In genomic region chr1:220747426-220748090, GRCh38 we compare ENCODE assay signal across 8 cellular contexts. TPM values are rescaled to one million over a fixed set of nuclear protein-coding genes. Genes with fewer than 3 reads are reported as not detected.
DNase-seq lines count a peak whose midpoint lies in the region; ATAC-seq and TF ChIP-seq lines count a peak whose summit lies in the region.

No MANE protein-coding gene starts in this region.

- H3K4me3 Mint-ChIP-seq in activated CD4-positive, alpha-beta memory T cell treated with anti-CD3 and anti-CD28 coated beads for 36 hours = peak overlapping the region; percentile 53
- H3K4me3 Mint-ChIP-seq in activated CD4-positive, alpha-beta memory T cell treated with anti-CD3 and anti-CD28 coated beads, Interleukin-2, amount 10 ng/mL, durations not matched to agents 7 days and 5 days = no peak overlapping the region

- ATAC-seq in left lung = peak; percentile 4
- peak; percentile 14 for ATAC-seq in thoracic aorta (ENCODE audit: insufficient number of reproducible peaks, low FRiP score, low read depth)

- H3K9me3 ChIP-seq in ascending aorta (no peaks in the 10 kb centered on the region), left lung (no peaks in the 10 kb centered on the region), thoracic aorta (no peaks in the 10 kb centered on the region)

- H3K27ac ChIP-seq in ascending aorta (peak overlapping the region; percentile 87 to 89), left lung (peak overlapping the region; percentile 84 to 91), thoracic aorta (peak overlapping the region; percentile 82 to 84)

- H3K4me3 ChIP-seq in ascending aorta (peak overlapping the region; percentile 94 to 95), left lung (peak overlapping the region; percentile 65 to 66), thoracic aorta (peak overlapping the region; percentile 77)

- H3K4me1 ChIP-seq in ascending aorta = peaks cover 0 to 28% of the 10 kb centered on the region in 2 donors
- peaks cover 11 to 35% of the 10 kb centered on the region in 2 donors for H3K4me1 ChIP-seq in left lung
- peaks cover 11 to 46% of the 10 kb centered on the region in 2 donors for H3K4me1 ChIP-seq in thoracic aorta (ENCODE audit: control insufficient read depth in 1 of 2, low read depth in 2 of 2)

- CTCF ChIA-PET in activated CD4-positive, alpha-beta memory T cell treated with anti-CD3 and anti-CD28 coated beads for 36 hours (lab: Charles Lee) = interaction anchor here (1.5 to 2.8 kb wide), 2 partner anchors 14 to 28 kb away, joined by 4 to 8 read pairs; no protein-coding TSS in a partner anchor
- CTCF ChIA-PET in activated CD4-positive, alpha-beta memory T cell treated with anti-CD3 and anti-CD28 coated beads, Interleukin-2, amount 10 ng/mL, durations not matched to agents 7 days and 5 days (lab: Charles Lee) = interaction anchor here (1.1 to 4.5 kb wide), 2 partner anchors 14 to 25 kb away, joined by 3 to 26 read pairs; no protein-coding TSS in a partner anchor

- no peak overlapping the region for H3K27ac Mint-ChIP-seq in activated CD4-positive, alpha-beta memory T cell treated with anti-CD3 and anti-CD28 coated beads for 36 hours
- no peak overlapping the region for H3K27ac Mint-ChIP-seq in activated CD4-positive, alpha-beta memory T cell treated with anti-CD3 and anti-CD28 coated beads, Interleukin-2, amount 10 ng/mL, durations not matched to agents 7 days and 5 days

- peaks cover 4% of the 10 kb centered on the region for H3K4me1 Mint-ChIP-seq in activated CD4-positive, alpha-beta memory T cell treated with anti-CD3 and anti-CD28 coated beads for 36 hours (ENCODE audit: low read depth)
- peaks cover 3% of the 10 kb centered on the region for H3K4me1 Mint-ChIP-seq in activated CD4-positive, alpha-beta memory T cell treated with anti-CD3 and anti-CD28 coated beads, Interleukin-2, amount 10 ng/mL, durations not matched to agents 7 days and 5 days

- intact Hi-C loops in activated CD4-positive, alpha-beta memory T cell treated with anti-CD3 and anti-CD28 coated beads for 36 hours (cut with micrococcal nuclease) = no loop called here
- intact Hi-C loops in ascending aorta (cut with DNase I) (loop anchor here (2.0 to 10.0 kb wide), 2 partner anchors 15 to 127 kb away; partner anchors contain the start of gene HLX), left lung (cut with DNase I) (no loop called here)

- POLR2A ChIA-PET in activated CD4-positive, alpha-beta memory T cell treated with anti-CD3 and anti-CD28 coated beads for 36 hours (lab: Charles Lee) = no interaction called here
- POLR2A ChIA-PET in activated CD4-positive, alpha-beta memory T cell treated with anti-CD3 and anti-CD28 coated beads, Interleukin-2, amount 10 ng/mL, durations not matched to agents 7 days and 5 days (lab: Charles Lee) = no interaction called here

- TF ChIP-seq CTCF in ascending aorta (IDR thresholded peaks at IDR 0.05) (no peak), left lung (IDR thresholded peaks at IDR 0.05) (no peak), thoracic aorta (IDR thresholded peaks at IDR 0.05) (no peak)

- H3K27me3 ChIP-seq in ascending aorta (no peaks in the 10 kb centered on the region), left lung (peaks cover 0 to 24% of the 10 kb centered on the region in 2 donors), thoracic aorta (replicated peaks; ENCODE audit: insufficient read depth) (no peaks in the 10 kb centered on the region)

- peaks cover 56% of the 10 kb centered on the region for H3K27me3 Mint-ChIP-seq in activated CD4-positive, alpha-beta memory T cell treated with anti-CD3 and anti-CD28 coated beads for 36 hours
- H3K27me3 Mint-ChIP-seq in activated CD4-positive, alpha-beta memory T cell treated with anti-CD3 and anti-CD28 coated beads, Interleukin-2, amount 10 ng/mL, durations not matched to agents 7 days and 5 days = peaks cover 48% of the 10 kb centered on the region

- no peaks in the 10 kb centered on the region for H3K36me3 ChIP-seq in ascending aorta
- H3K36me3 ChIP-seq in left lung = no peaks in the 10 kb centered on the region
- no peaks in the 10 kb centered on the region for H3K36me3 ChIP-seq in thoracic aorta

- H3K9me3 Mint-ChIP-seq in activated CD4-positive, alpha-beta memory T cell treated with anti-CD3 and anti-CD28 coated beads for 36 hours = no peaks in the 10 kb centered on the region
- H3K9me3 Mint-ChIP-seq in activated CD4-positive, alpha-beta memory T cell treated with anti-CD3 and anti-CD28 coated beads, Interleukin-2, amount 10 ng/mL, durations not matched to agents 7 days and 5 days = no peaks in the 10 kb centered on the region

- no peak for DNase-seq in activated CD4-positive, alpha-beta memory T cell treated with anti-CD3 and anti-CD28 coated beads for 36 hours
- DNase-seq in activated CD4-positive, alpha-beta memory T cell treated with anti-CD3 and anti-CD28 coated beads, Interleukin-2, amount 10 ng/mL, durations not matched to agents 7 days and 5 days = no peak
- DNase-seq in ascending aorta (ENCODE audit: low spot score in 2 of 2) = no peak
- DNase-seq in left lung = no peak
- DNase-seq in thoracic aorta (ENCODE audit: low spot score) = no peak
- no peak for DNase-seq in cortex of kidney (lab: John Stamatoyannopoulos, UW)
- DNase-seq in NCI-H2227 treated with DMSO at 0.1 percent for 48 hours (lab: John Stamatoyannopoulos, UW) = no peak
- DNase-seq in middle frontal gyrus (ENCODE audit: extremely low spot score, low spot score) = no peak

- H3K36me3 Mint-ChIP-seq in activated CD4-positive, alpha-beta memory T cell treated with anti-CD3 and anti-CD28 coated beads for 36 hours = no peaks in the 10 kb centered on the region
- H3K36me3 Mint-ChIP-seq in activated CD4-positive, alpha-beta memory T cell treated with anti-CD3 and anti-CD28 coated beads, Interleukin-2, amount 10 ng/mL, durations not matched to agents 7 days and 5 days (ENCODE audit: low read depth) = peaks cover 4% of the 10 kb centered on the region

RNA-seq across cellular contexts. Expression of gene MTARC2, which starts 0.6 kb away (rescaled TPM):
- not detected for total RNA-seq in activated CD4-positive, alpha-beta memory T cell treated with anti-CD3 and anti-CD28 coated beads for 36 hours
- not detected for total RNA-seq in activated CD4-positive, alpha-beta memory T cell treated with anti-CD3 and anti-CD28 coated beads, Interleukin-2, amount 10 ng/mL, durations not matched to agents 7 days and 5 days
- total RNA-seq in ascending aorta (23.7 TPM), left lung (10 to 100 TPM; 41.2 to 45.8 TPM), thoracic aorta (10 to 100 TPM; 30.4 to 32.1 TPM)

RNA-seq across cellular contexts. Expression of gene MTARC1, which starts 39.2 kb away (rescaled TPM):
- total RNA-seq in activated CD4-positive, alpha-beta memory T cell treated with anti-CD3 and anti-CD28 coated beads for 36 hours = not detected
- total RNA-seq in activated CD4-positive, alpha-beta memory T cell treated with anti-CD3 and anti-CD28 coated beads, Interleukin-2, amount 10 ng/mL, durations not matched to agents 7 days and 5 days = not detected
- 2.2 TPM for total RNA-seq in ascending aorta
- total RNA-seq in left lung = 10 to 100 TPM; 33.5 to 38.6 TPM
- 1 to 10 TPM; 3.6 to 3.7 TPM for total RNA-seq in thoracic aorta

RNA-seq across cellular contexts. Expression of gene C1orf115, which starts 57.4 kb away (rescaled TPM):
- under 1 TPM; 0.73 to 0.76 TPM for total RNA-seq in activated CD4-positive, alpha-beta memory T cell treated with anti-CD3 and anti-CD28 coated beads for 36 hours
- 1 to 10 TPM; 1.2 to 1.5 TPM for total RNA-seq in activated CD4-positive, alpha-beta memory T cell treated with anti-CD3 and anti-CD28 coated beads, Interleukin-2, amount 10 ng/mL, durations not matched to agents 7 days and 5 days
- total RNA-seq in ascending aorta (18.4 TPM), left lung (10 to 100 TPM; 13.1 to 17.0 TPM), thoracic aorta (1 to 10 TPM; 6.8 to 9.7 TPM)

Comparison
In these comparisons a context has a peak if more than half of its experiments do, and no peak if none do; other contexts are left out.
1. RNA of gene MTARC2, which starts 0.6 kb away (total RNA-seq): 41.2 to 45.8 TPM in left lung, 30.4 to 32.1 TPM in thoracic aorta and 23.7 TPM in ascending aorta (single experiment); not detected in activated CD4-positive, alpha-beta memory T cell treated with anti-CD3 and anti-CD28 coated beads for 36 hours and not detected in activated CD4-positive, alpha-beta memory T cell treated with anti-CD3 and anti-CD28 coated beads, Interleukin-2, amount 10 ng/mL, durations not matched to agents 7 days and 5 days; every median in the first group is over 10 times any median in the second.
2. RNA of gene MTARC1, which starts 39.2 kb away (total RNA-seq): 33.5 to 38.6 TPM in left lung; 3.6 to 3.7 TPM in thoracic aorta, 2.2 TPM in ascending aorta (single experiment), not detected in activated CD4-positive, alpha-beta memory T cell treated with anti-CD3 and anti-CD28 coated beads for 36 hours and not detected in activated CD4-positive, alpha-beta memory T cell treated with anti-CD3 and anti-CD28 coated beads, Interleukin-2, amount 10 ng/mL, durations not matched to agents 7 days and 5 days; every median in the first group is over 4 times any median in the second.
3. Peak in every context shown above with its lines, with median percentiles within 50 percentile points of each other: H3K27ac ChIP-seq and H3K4me3 ChIP-seq.